Comparison of ENCODE assay signal across 1 cellular context in the genomic region with DNA sequence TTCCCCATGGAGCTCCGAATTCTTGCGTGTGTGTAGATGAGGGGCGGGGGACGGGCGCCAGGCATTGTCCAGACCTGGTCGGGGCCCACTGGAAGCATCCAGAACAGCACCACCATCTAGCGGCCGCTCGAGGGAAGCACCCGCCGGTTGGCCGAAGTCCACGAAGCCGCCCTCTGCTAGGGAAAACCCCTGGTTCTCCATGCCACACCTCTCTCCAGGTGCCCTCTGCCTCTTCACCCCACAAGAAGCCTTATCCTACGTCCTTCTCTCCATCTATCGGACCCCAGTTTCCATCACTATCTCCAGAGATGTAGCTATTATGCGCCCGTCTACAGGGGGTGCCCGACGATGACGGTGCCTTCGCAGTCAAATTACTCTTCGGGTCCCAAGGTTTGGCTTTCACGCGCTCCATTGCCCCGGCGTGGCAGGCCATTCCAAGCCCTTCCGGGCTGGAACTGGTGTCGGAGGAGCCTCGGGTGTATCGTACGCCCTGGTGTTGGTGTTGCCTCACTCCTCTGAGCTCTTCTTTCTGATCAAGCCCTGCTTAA.
TF ChIP-seq lines count a peak whose summit lies in the region.

No MANE protein-coding gene starts in this region.

TF ChIP-seq in H1, 55 proteins besides CTCF, POLR2A, EP300 and RAD21:
- peak; percentile 22 for TF ChIP-seq TAF7 (optimal IDR thresholded peaks at IDR 0.05; ENCODE audit: borderline replicate concordance, low read depth, low read length)
- TF ChIP-seq CBX5 (IDR thresholded peaks at IDR 0.05; ENCODE audit: low read depth, low read length): no peak
- TF ChIP-seq JUND (IDR thresholded peaks at IDR 0.05; ENCODE audit: low read length): no peak
- TF ChIP-seq SUZ12 (IDR thresholded peaks at IDR 0.05; ENCODE audit: low read length): no peak
- no peak for TF ChIP-seq CTBP2 (IDR thresholded peaks at IDR 0.05; ENCODE audit: borderline replicate concordance, insufficient read depth, insufficient read length, low read length)
- TF ChIP-seq ZNF274 (IDR thresholded peaks at IDR 0.05; ENCODE audit: borderline replicate concordance, extremely low read depth, low read length): no peak
- TF ChIP-seq EGR1 (IDR thresholded peaks at IDR 0.05; ENCODE audit: borderline replicate concordance, low read depth, low read length): no peak
- 0 out of 4 replicates have a peak, but pooled peaks of 1 of the 2 experiments have one; percentile 18 for TF ChIP-seq HDAC2 (IDR thresholded peaks at IDR 0.05; ENCODE audit: borderline replicate concordance in 1 of 2, low read depth in 2 of 2, low read length in 2 of 2)
- peak; percentile 12 for TF ChIP-seq KDM5A (IDR thresholded peaks at IDR 0.05; ENCODE audit: low read length)
- no peak; the same call in 1 of the 2 replicates for TF ChIP-seq CREB1 (IDR thresholded peaks at IDR 0.05)
- TF ChIP-seq PHF8 (conservative IDR thresholded peaks at IDR 0.05; ENCODE audit: low read depth, low read length): no peak
- no peak for TF ChIP-seq CBX8 (IDR thresholded peaks at IDR 0.05; ENCODE audit: borderline replicate concordance, low read depth, low read length)
- TF ChIP-seq SIN3A (conservative IDR thresholded peaks at IDR 0.05 in 1 of 2, IDR thresholded peaks at IDR 0.05 in 1 of 2; ENCODE audit: low read depth in 1 of 2, low read length in 2 of 2): peak in 1 of 2 experiments; percentile 61; a peak in 2 of 4 replicates
- peak; percentile 7 for TF ChIP-seq YY1 (IDR thresholded peaks at IDR 0.05; ENCODE audit: low read depth, low read length)
- TF ChIP-seq BACH1 (IDR thresholded peaks at IDR 0.05; ENCODE audit: low read length): peak; percentile 78
- TF ChIP-seq, protein P1, sequence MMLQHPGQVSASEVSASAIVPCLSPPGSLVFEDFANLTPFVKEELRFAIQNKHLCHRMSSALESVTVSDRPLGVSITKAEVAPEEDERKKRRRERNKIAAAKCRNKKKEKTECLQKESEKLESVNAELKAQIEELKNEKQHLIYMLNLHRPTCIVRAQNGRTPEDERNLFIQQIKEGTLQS (IDR thresholded peaks at IDR 0.05; ENCODE audit: insufficient read depth, low read depth, low read length): no peak
- no peak for TF ChIP-seq SP4 (IDR thresholded peaks at IDR 0.05; ENCODE audit: low read length)
- no peak for TF ChIP-seq JUN (IDR thresholded peaks at IDR 0.05; ENCODE audit: low read depth, low read length)
- TF ChIP-seq RNF2 (IDR thresholded peaks at IDR 0.05; ENCODE audit: borderline replicate concordance, low read depth, low read length, missing control alignments, poor library complexity, severe bottlenecking): no peak
- TF ChIP-seq SAP30 (IDR thresholded peaks at IDR 0.05; ENCODE audit: insufficient read depth, insufficient replicate concordance, low read length): no peak
- 0 out of 2 replicates have a peak, but pooled peaks have one; percentile 7 for TF ChIP-seq TEAD4 (IDR thresholded peaks at IDR 0.05; ENCODE audit: low read depth, low read length)
- no peak for TF ChIP-seq SP1 (IDR thresholded peaks at IDR 0.05; ENCODE audit: low read depth, low read length)
- no peak for TF ChIP-seq ASH2L (IDR thresholded peaks at IDR 0.05; ENCODE audit: low read length)
- 0 out of 2 replicates have a peak, but pooled peaks have one; percentile 18 for TF ChIP-seq TAF1 (IDR thresholded peaks at IDR 0.05; ENCODE audit: low read depth, low read length)
- TF ChIP-seq NRF1 (IDR thresholded peaks at IDR 0.05; ENCODE audit: low read depth, low read length): no peak
- no peak for TF ChIP-seq SP2 (IDR thresholded peaks at IDR 0.05; ENCODE audit: low read length)
- TF ChIP-seq, protein P2, sequence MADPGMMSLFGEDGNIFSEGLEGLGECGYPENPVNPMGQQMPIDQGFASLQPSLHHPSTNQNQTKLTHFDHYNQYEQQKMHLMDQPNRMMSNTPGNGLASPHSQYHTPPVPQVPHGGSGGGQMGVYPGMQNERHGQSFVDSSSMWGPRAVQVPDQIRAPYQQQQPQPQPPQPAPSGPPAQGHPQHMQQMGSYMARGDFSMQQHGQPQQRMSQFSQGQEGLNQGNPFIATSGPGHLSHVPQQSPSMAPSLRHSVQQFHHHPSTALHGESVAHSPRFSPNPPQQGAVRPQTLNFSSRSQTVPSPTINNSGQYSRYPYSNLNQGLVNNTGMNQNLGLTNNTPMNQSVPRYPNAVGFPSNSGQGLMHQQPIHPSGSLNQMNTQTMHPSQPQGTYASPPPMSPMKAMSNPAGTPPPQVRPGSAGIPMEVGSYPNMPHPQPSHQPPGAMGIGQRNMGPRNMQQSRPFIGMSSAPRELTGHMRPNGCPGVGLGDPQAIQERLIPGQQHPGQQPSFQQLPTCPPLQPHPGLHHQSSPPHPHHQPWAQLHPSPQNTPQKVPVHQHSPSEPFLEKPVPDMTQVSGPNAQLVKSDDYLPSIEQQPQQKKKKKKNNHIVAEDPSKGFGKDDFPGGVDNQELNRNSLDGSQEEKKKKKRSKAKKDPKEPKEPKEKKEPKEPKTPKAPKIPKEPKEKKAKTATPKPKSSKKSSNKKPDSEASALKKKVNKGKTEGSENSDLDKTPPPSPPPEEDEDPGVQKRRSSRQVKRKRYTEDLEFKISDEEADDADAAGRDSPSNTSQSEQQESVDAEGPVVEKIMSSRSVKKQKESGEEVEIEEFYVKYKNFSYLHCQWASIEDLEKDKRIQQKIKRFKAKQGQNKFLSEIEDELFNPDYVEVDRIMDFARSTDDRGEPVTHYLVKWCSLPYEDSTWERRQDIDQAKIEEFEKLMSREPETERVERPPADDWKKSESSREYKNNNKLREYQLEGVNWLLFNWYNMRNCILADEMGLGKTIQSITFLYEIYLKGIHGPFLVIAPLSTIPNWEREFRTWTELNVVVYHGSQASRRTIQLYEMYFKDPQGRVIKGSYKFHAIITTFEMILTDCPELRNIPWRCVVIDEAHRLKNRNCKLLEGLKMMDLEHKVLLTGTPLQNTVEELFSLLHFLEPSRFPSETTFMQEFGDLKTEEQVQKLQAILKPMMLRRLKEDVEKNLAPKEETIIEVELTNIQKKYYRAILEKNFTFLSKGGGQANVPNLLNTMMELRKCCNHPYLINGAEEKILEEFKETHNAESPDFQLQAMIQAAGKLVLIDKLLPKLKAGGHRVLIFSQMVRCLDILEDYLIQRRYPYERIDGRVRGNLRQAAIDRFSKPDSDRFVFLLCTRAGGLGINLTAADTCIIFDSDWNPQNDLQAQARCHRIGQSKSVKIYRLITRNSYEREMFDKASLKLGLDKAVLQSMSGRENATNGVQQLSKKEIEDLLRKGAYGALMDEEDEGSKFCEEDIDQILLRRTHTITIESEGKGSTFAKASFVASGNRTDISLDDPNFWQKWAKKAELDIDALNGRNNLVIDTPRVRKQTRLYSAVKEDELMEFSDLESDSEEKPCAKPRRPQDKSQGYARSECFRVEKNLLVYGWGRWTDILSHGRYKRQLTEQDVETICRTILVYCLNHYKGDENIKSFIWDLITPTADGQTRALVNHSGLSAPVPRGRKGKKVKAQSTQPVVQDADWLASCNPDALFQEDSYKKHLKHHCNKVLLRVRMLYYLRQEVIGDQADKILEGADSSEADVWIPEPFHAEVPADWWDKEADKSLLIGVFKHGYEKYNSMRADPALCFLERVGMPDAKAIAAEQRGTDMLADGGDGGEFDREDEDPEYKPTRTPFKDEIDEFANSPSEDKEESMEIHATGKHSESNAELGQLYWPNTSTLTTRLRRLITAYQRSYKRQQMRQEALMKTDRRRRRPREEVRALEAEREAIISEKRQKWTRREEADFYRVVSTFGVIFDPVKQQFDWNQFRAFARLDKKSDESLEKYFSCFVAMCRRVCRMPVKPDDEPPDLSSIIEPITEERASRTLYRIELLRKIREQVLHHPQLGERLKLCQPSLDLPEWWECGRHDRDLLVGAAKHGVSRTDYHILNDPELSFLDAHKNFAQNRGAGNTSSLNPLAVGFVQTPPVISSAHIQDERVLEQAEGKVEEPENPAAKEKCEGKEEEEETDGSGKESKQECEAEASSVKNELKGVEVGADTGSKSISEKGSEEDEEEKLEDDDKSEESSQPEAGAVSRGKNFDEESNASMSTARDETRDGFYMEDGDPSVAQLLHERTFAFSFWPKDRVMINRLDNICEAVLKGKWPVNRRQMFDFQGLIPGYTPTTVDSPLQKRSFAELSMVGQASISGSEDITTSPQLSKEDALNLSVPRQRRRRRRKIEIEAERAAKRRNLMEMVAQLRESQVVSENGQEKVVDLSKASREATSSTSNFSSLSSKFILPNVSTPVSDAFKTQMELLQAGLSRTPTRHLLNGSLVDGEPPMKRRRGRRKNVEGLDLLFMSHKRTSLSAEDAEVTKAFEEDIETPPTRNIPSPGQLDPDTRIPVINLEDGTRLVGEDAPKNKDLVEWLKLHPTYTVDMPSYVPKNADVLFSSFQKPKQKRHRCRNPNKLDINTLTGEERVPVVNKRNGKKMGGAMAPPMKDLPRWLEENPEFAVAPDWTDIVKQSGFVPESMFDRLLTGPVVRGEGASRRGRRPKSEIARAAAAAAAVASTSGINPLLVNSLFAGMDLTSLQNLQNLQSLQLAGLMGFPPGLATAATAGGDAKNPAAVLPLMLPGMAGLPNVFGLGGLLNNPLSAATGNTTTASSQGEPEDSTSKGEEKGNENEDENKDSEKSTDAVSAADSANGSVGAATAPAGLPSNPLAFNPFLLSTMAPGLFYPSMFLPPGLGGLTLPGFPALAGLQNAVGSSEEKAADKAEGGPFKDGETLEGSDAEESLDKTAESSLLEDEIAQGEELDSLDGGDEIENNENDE (IDR thresholded peaks at IDR 0.05; ENCODE audit: insufficient replicate concordance, low read length): no peak
